Comparison of ENCODE assay signal across 1 cellular context in the genomic region with DNA sequence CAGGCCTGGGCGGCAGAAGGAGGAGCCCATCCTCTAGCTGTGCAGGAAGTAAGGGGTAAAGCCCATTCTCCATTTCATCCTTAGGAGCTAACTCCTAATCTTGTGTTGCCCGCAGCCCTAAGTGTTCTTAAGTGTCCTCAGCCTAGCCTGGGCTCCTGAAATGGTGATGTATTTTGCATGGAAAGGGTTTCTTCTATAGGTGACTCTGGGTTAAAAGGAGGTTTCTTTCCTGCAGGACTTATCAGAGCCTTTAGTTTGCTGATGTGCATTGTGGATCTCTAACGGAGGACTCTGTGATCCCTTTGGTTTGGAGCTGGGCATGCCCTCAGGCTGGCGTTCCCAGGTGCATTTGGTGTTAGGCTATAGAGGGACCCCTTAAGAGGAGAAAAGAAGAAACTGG.
TF ChIP-seq lines count a peak whose summit lies in the region.

No MANE protein-coding gene starts in this region.

TF ChIP-seq in GM23338, 12 proteins besides CTCF, POLR2A, EP300 and RAD21 (continued from another document):
- TF ChIP-seq, protein P1, sequence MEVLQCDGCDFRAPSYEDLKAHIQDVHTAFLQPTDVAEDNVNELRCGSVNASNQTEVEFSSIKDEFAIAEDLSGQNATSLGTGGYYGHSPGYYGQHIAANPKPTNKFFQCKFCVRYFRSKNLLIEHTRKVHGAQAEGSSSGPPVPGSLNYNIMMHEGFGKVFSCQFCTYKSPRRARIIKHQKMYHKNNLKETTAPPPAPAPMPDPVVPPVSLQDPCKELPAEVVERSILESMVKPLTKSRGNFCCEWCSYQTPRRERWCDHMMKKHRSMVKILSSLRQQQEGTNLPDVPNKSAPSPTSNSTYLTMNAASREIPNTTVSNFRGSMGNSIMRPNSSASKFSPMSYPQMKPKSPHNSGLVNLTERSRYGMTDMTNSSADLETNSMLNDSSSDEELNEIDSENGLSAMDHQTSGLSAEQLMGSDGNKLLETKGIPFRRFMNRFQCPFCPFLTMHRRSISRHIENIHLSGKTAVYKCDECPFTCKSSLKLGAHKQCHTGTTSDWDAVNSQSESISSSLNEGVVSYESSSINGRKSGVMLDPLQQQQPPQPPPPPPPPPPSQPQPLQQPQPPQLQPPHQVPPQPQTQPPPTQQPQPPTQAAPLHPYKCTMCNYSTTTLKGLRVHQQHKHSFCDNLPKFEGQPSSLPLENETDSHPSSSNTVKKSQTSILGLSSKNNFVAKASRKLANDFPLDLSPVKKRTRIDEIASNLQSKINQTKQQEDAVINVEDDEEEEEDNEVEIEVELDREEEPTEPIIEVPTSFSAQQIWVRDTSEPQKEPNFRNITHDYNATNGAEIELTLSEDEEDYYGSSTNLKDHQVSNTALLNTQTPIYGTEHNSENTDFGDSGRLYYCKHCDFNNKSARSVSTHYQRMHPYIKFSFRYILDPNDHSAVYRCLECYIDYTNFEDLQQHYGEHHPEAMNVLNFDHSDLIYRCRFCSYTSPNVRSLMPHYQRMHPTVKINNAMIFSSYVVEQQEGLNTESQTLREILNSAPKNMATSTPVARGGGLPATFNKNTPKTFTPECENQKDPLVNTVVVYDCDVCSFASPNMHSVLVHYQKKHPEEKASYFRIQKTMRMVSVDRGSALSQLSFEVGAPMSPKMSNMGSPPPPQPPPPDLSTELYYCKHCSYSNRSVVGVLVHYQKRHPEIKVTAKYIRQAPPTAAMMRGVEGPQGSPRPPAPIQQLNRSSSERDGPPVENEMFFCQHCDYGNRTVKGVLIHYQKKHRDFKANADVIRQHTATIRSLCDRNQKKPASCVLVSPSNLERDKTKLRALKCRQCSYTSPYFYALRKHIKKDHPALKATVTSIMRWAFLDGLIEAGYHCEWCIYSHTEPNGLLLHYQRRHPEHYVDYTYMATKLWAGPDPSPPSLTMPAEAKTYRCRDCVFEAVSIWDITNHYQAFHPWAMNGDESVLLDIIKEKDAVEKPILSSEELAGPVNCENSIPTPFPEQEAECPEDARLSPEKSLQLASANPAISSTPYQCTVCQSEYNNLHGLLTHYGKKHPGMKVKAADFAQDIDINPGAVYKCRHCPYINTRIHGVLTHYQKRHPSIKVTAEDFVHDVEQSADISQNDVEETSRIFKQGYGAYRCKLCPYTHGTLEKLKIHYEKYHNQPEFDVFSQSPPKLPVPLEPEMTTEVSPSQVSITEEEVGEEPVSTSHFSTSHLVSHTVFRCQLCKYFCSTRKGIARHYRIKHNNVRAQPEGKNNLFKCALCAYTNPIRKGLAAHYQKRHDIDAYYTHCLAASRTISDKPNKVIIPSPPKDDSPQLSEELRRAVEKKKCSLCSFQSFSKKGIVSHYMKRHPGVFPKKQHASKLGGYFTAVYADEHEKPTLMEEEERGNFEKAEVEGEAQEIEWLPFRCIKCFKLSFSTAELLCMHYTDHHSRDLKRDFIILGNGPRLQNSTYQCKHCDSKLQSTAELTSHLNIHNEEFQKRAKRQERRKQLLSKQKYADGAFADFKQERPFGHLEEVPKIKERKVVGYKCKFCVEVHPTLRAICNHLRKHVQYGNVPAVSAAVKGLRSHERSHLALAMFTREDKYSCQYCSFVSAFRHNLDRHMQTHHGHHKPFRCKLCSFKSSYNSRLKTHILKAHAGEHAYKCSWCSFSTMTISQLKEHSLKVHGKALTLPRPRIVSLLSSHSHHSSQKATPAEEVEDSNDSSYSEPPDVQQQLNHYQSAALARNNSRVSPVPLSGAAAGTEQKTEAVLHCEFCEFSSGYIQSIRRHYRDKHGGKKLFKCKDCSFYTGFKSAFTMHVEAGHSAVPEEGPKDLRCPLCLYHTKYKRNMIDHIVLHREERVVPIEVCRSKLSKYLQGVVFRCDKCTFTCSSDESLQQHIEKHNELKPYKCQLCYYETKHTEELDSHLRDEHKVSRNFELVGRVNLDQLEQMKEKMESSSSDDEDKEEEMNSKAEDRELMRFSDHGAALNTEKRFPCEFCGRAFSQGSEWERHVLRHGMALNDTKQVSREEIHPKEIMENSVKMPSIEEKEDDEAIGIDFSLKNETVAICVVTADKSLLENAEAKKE (CRISPR knock-in tag; IDR thresholded peaks at IDR 0.05), result no peak
- no peak for TF ChIP-seq NANOG (IDR thresholded peaks at IDR 0.05; ENCODE audit: borderline replicate concordance)
